Comparison of ENCODE assay signal across 8 cellular contexts in genomic region chr7:20220824-20221547, GRCh38. TPM values are rescaled to one million over a fixed set of nuclear protein-coding genes. Genes with fewer than 3 reads are reported as not detected.
A peak's percentile ranks its signal among the peaks of the same experiment; 100 is the strongest.
DNase-seq lines count a peak whose midpoint lies in the region; ATAC-seq, FAIRE-seq and TF ChIP-seq lines count a peak whose summit lies in the region.

No MANE protein-coding gene starts in this region.

- FAIRE-seq in K562 (lab: Jason Lieb, UNC) (peak; percentile 54), urothelium cell line (lab: Jason Lieb, UNC) (no peak)

- peak overlapping the region in 1 of 2 experiments; percentile 86; a peak in 2 of 4 replicates for H3K9ac ChIP-seq in K562 (ENCODE audit: insufficient read depth in 1 of 2, low read depth in 2 of 2, low read length in 2 of 2)

- H3K9me3 Mint-ChIP-seq in naive B cell = no peaks in the 10 kb centered on the region

- H4K20me1 ChIP-seq in K562 (replicated peaks; ENCODE audit: control insufficient read depth, insufficient read depth, low read length) = no peaks in the 10 kb centered on the region

- intact Hi-C loops in K562 (cut with micrococcal nuclease) = loop anchor here (1.0 kb wide), 1 partner anchor 17 kb away; no protein-coding TSS in a partner anchor
- intact Hi-C loops in dorsolateral prefrontal cortex (cut with DNase I) = no loop called here

- no peaks in the 10 kb centered on the region for H3K9me3 ChIP-seq in K562 (replicated peaks; ENCODE audit: control insufficient read depth, insufficient read depth, low read depth, low read length)

- ATAC-seq in HG03520 (IDR thresholded peaks at IDR 0.05; ENCODE audit: unreplicated experiment) = peak; percentile 16
- ATAC-seq in K562 = no peak
- ATAC-seq in naive B cell (ENCODE audit: low read depth in 2 of 2) = no peak

- peak; percentile 19; the same call in 1 of the 2 replicates for TF ChIP-seq EP300 in K562 (IDR thresholded peaks at IDR 0.05; ENCODE audit: low read length)

- TF ChIP-seq CTCF in K562 (IDR thresholded peaks at IDR 0.05 in 2 of 3, conservative IDR thresholded peaks at IDR 0.05 in 1 of 3; ENCODE audit: insufficient read depth in 2 of 3, low read depth in 1 of 3, low read length in 3 of 3) = no peak
- TF ChIP-seq CTCF in dorsolateral prefrontal cortex (IDR thresholded peaks at IDR 0.05 in 54 of 56, conservative IDR thresholded peaks at IDR 0.05 in 2 of 56; ENCODE audit: low read depth in 1 of 56, partially characterized antibody in 56 of 56) = no peak

- in situ Hi-C loops in K562 (cut with MboI) = no loop called here

- no peaks in the 10 kb centered on the region for H3K9me1 ChIP-seq in K562 (ENCODE audit: control insufficient read depth, insufficient read depth, low read length)

- peaks cover 12% of the 10 kb centered on the region for H3K79me2 ChIP-seq in K562 (ENCODE audit: control insufficient read depth, insufficient read depth, low read length)

- H3K4me3 ChIP-seq in K562 (no peak overlapping the region), dorsolateral prefrontal cortex (no peak overlapping the region)

- no peaks in the 10 kb centered on the region for H3K36me3 ChIP-seq in K562 (ENCODE audit: control insufficient read depth, insufficient read depth, low read length)

- DNase-seq in ELR (ENCODE audit: low read depth) (peak; percentile 74), K562 (ENCODE audit: extremely low read depth in 1 of 4, low spot score in 3 of 4) (peak in 2 of 4 experiments; percentile 30 to 65), naive B cell (no peak), dorsolateral prefrontal cortex (no peak), urothelium cell line (ENCODE audit: low spot score) (no peak), HPDE6-E6E7 (ENCODE audit: extremely low spot score) (no peak)
- DNase-seq in activated CD8-positive, alpha-beta memory T cell treated with anti-CD3 and anti-CD28 coated beads, Interleukin-2, amount 50 U/mL, for 4 hours = no peak

- CTCF ChIA-PET in K562 (lab: Yijun Ruan, JAX; ENCODE audit: low intra/inter-chr PET ratio) = no interaction called here

- peaks cover 44 to 48% (median 45%) of the 10 kb centered on the region in 3 donors for H3K4me1 Mint-ChIP-seq in naive B cell

- peaks cover 0 to 4% of the 10 kb centered on the region in 2 donors for H3K36me3 Mint-ChIP-seq in naive B cell

- H2AFZ ChIP-seq in K562 (ENCODE audit: low read depth, low read length) = peak overlapping the region; percentile 88

- peak overlapping the region; percentile 67 for H3K4me2 ChIP-seq in K562 (ENCODE audit: insufficient read depth, low read length)

- 5% methylated on average over 4 of the region's 4 CpGs for WGBS in K562 (ENCODE audit: insufficient coverage, low coverage, missing lambda C conversion rate)

- H3K4me3 Mint-ChIP-seq in naive B cell = peak overlapping the region in 7 of 8 donors; percentile 2 to 77 (median 66)

- no peak for TF ChIP-seq RAD21 in K562 (CRISPR knock-in tag; conservative IDR thresholded peaks at IDR 0.05 in 1 of 2, IDR thresholded peaks at IDR 0.05 in 1 of 2)

- BruUV-seq in K562 (replicated peaks; lab: Mats Ljungman, UMichigan) = no TSS peak

- TF ChIP-seq POLR2A in K562 (conservative IDR thresholded peaks at IDR 0.05) = no peak

- POLR2A ChIA-PET in K562 (lab: Yijun Ruan, JAX) = interaction anchor here (0.9 to 3.4 kb wide), 8 partner anchors 9 to 92 kb away, joined by 4 to 20 read pairs (median 6); no protein-coding TSS in a partner anchor

- no peaks in the 10 kb centered on the region for H3K27me3 ChIP-seq in K562 (ENCODE audit: control insufficient read depth in 2 of 2, insufficient read depth in 2 of 2, low read length in 2 of 2)
- H3K27me3 ChIP-seq in dorsolateral prefrontal cortex = no peaks in the 10 kb centered on the region

- no peaks in the 10 kb centered on the region for H3K27me3 Mint-ChIP-seq in naive B cell

- H3K27ac ChIP-seq in K562 (ENCODE audit: extremely low read depth, low read depth, low read length) = peak overlapping the region; percentile 99
- H3K27ac ChIP-seq in dorsolateral prefrontal cortex = peak overlapping the region in 10 of 59 donors; percentile 15 to 67 (median 32)

- H3K4me1 ChIP-seq in K562 (replicated peaks in 1 of 2; ENCODE audit: control insufficient read depth in 2 of 2, insufficient read depth in 2 of 2, low read length in 2 of 2) = peaks cover 6 to 75% of the 10 kb centered on the region in 2 experiments

- peak overlapping the region; percentile 84 to 99 (median 92) for H3K27ac Mint-ChIP-seq in naive B cell

TF ChIP-seq in K562, 482 proteins besides CTCF, POLR2A, EP300 and RAD21 (continues in another document):
- peak; percentile 70 for TF ChIP-seq SMARCE1 (IDR thresholded peaks at IDR 0.05)
- TF ChIP-seq SOX6 (IDR thresholded peaks at IDR 0.05) = 0 out of 2 replicates have a peak, but pooled peaks have one; percentile 9
- TF ChIP-seq AFF1 (IDR thresholded peaks at IDR 0.05; ENCODE audit: low read depth in 1 of 2, partially characterized antibody in 2 of 2) = peak in 1 of 2 experiments; percentile 29
- 0 out of 2 replicates have a peak, but pooled peaks have one; percentile 3 for TF ChIP-seq EP400 (IDR thresholded peaks at IDR 0.05)
- peak; percentile 62 for TF ChIP-seq DPF2 (IDR thresholded peaks at IDR 0.05)
- no peak for TF ChIP-seq DIDO1 (tag; IDR thresholded peaks at IDR 0.05; ENCODE audit: low read depth)
- TF ChIP-seq IRF2 (CRISPR knock-in tag; IDR thresholded peaks at IDR 0.05) = no peak
- TF ChIP-seq CEBPG (CRISPR knock-in tag; IDR thresholded peaks at IDR 0.05) = no peak; the same call in 1 of the 2 replicates
- peak in 1 of 2 experiments; percentile 76; a peak in 2 of 4 replicates for TF ChIP-seq CEBPG (tag; conservative IDR thresholded peaks at IDR 0.05 in 1 of 2, IDR thresholded peaks at IDR 0.05 in 1 of 2)
- TF ChIP-seq HDAC1 (IDR thresholded peaks at IDR 0.05) = no peak
- 0 out of 2 replicates have a peak, but pooled peaks have one; percentile 55 for TF ChIP-seq HINFP (tag; conservative IDR thresholded peaks at IDR 0.05; ENCODE audit: low read depth)
- peak; percentile 63; the same call in 1 of the 2 replicates for TF ChIP-seq CEBPB (tag; IDR thresholded peaks at IDR 0.05)
- peak; percentile 38; the same call in 1 of the 2 replicates for TF ChIP-seq LEF1 (IDR thresholded peaks at IDR 0.05)

RNA-seq across cellular contexts. Expression of gene MACC1, which starts 3.8 kb away (rescaled TPM):
- total RNA-seq in K562 (2011; cell fraction: chromatin; rRNA removed; ENCODE audit: low replicate concordance) = 22.2 and 81.4 TPM in 2 replicates
- 6.7 and 10.3 TPM in 2 replicates for total RNA-seq in K562 (2011; cell fraction: nucleolus; rRNA removed)
- 21.9 and 60.5 TPM in 2 replicates for total RNA-seq in K562 (2011; cell fraction: nucleoplasm; rRNA removed)
- 10.4 and 12.6 TPM in 2 replicates for total RNA-seq in K562 (2014; rRNA removed)
- 30.2 and 36.7 TPM in 2 replicates for total RNA-seq in K562 (2014; rRNA removed; fragmentation: Illumina TruSeq; extraction: Trizol)
- total RNA-seq in K562 (2015; rRNA removed; fragmentation: Illumina TruSeq; extraction: Trizol) = 16.7 and 17.8 TPM in 2 replicates
- total RNA-seq in K562 (2021) = 16.1 and 20.4 TPM in 2 replicates
- 5.1 and 12.7 TPM in 2 replicates for polyA plus RNA-seq in K562 (2011; rRNA removed)
- 1.9 and 2.4 TPM in 2 replicates for polyA plus RNA-seq in K562 (2011; cell fraction: cytosol; rRNA removed)
- 4.5 and 6.4 TPM in 2 replicates for polyA plus RNA-seq in K562 (2011; cell fraction: nucleus; rRNA removed)
- 5.6 and 6.9 TPM in 2 replicates for polyA plus RNA-seq in K562 (2012)
- polyA plus RNA-seq in K562 (2014; fragmentation: Illumina TruSeq; extraction: Trizol) = 9.1 and 9.6 TPM in 2 replicates
- polyA plus RNA-seq in K562 (2014; fragmentation: Nextera tagmentation; extraction: Ambion mirVana) = 1 to 10 TPM; 7.5 to 8.6 TPM
- 4.4 and 5.9 TPM in 2 replicates for polyA plus RNA-seq in K562 (2014; rRNA removed)
- polyA minus RNA-seq in K562 (2011; rRNA and poly(A)+ RNA removed) = 25.1 and 40.4 TPM in 2 replicates
- polyA minus RNA-seq in K562 (2011; cell fraction: cytosol; rRNA and poly(A)+ RNA removed) = 9.4 and 19.5 TPM in 2 replicates
- 13.6 and 17.3 TPM in 2 replicates for polyA minus RNA-seq in K562 (2011; cell fraction: nucleus; rRNA and poly(A)+ RNA removed)
- polyA plus RNA-seq in naive B cell (ENCODE audit: low read depth in 6 of 6) = 1 to 10 TPM in 3 of 6 donors, under 1 TPM in 3; 0.06 to 1.9 (median 0.89) TPM
- total RNA-seq in dorsolateral prefrontal cortex = under 1 TPM in 112 of 120 experiments, not detected in 8; 0.04 to 0.83 (median 0.16) TPM

Comparison
In these comparisons a context has a peak if more than half of its experiments do, and no peak if none do; other contexts are left out.
1. RNA of gene MACC1, which starts 3.8 kb away (total RNA-seq): 6.7 to 81.4 TPM in K562; 0.04 to 0.83 TPM in dorsolateral prefrontal cortex; every median in the first group is over 4 times any median in the second.